11 cellular contexts compared by ENCODE assay signal in genomic region chrY:25630383-25631112, GRCh38. TPM values are rescaled to one million over a fixed set of nuclear protein-coding genes. Genes with fewer than 3 reads are reported as not detected.
DNase-seq lines count a peak whose midpoint lies in the region; ATAC-seq, FAIRE-seq and TF ChIP-seq lines count a peak whose summit lies in the region.
"Not testable (repeated sequence)": the region's sequence is repeated elsewhere in the genome, so short reads cannot be mapped to it uniquely, and the experiment has no call there.
"Had no signal": no experiment of that assay in that cellular context is flagged by ENCODE, and none has a peak within 500 bp of the region (broad histone marks: within the 10 kb centered on the region; RNA-seq: fewer than 3 reads in every experiment).

No MANE protein-coding gene starts in this region.

- H3K36me3 ChIP-seq in body of pancreas (replicated peaks in 1 of 2; ENCODE audit: insufficient read depth in 1 of 2, low read depth in 2 of 2); gastrocnemius medialis; upper lobe of right lung: not testable (repeated sequence)

- TF ChIP-seq POLR2A in body of pancreas (IDR thresholded peaks at IDR 0.05); gastrocnemius medialis (IDR thresholded peaks at IDR 0.05): not testable (repeated sequence)

- not testable (repeated sequence) for H3K4me1 ChIP-seq in body of pancreas, gastrocnemius medialis, upper lobe of right lung

- not testable (repeated sequence) for H3K27me3 ChIP-seq in body of pancreas, gastrocnemius medialis, upper lobe of right lung

- not testable (repeated sequence) for H3K4me3 ChIP-seq in body of pancreas, gastrocnemius medialis, upper lobe of right lung

- in situ Hi-C loops in gastrocnemius medialis (cut with MboI; ENCODE audit: low sequenced_read_pairs in 4 of 4), result not testable (repeated sequence)

- not testable (repeated sequence) for H3K27ac ChIP-seq in body of pancreas, gastrocnemius medialis, upper lobe of right lung

- not testable (repeated sequence) for DNase-seq in RCC 7860 (ENCODE audit: low spot score); body of pancreas; Right ventricle myocardium superior; gastrocnemius medialis; upper lobe of right lung

- ATAC-seq in body of pancreas (peak; percentile 27), Right ventricle myocardium superior (ENCODE audit: poor library complexity) (peak; percentile 73), gastrocnemius medialis (peak; percentile 81 to 87), upper lobe of right lung (peak; percentile 41)

- TF ChIP-seq CTCF in body of pancreas (IDR thresholded peaks at IDR 0.05); gastrocnemius medialis (IDR thresholded peaks at IDR 0.05 in 4 of 5, conservative IDR thresholded peaks at IDR 0.05 in 1 of 5); upper lobe of right lung (IDR thresholded peaks at IDR 0.05): not testable (repeated sequence)

- intact Hi-C loops in body of pancreas (cut with DNase I); Right ventricle myocardium superior (cut with DNase I); gastrocnemius medialis (cut with DNase I; ENCODE audit: low total_unique reads); upper lobe of right lung (cut with DNase I): not testable (repeated sequence)

- H3K9me3 ChIP-seq in body of pancreas, gastrocnemius medialis, upper lobe of right lung: not testable (repeated sequence)

- no CpG with 5 or more reads among the region's 4 CpGs for WGBS in body of pancreas, 2 donors

- peak; percentile 4 for FAIRE-seq in RCC 7860 (lab: Jason Lieb, UNC)

RNA-seq across cellular contexts. Expression of gene CDY1, which starts 8.6 kb away (rescaled TPM):
- total RNA-seq in body of pancreas, result not detected
- total RNA-seq in Right ventricle myocardium superior, result not detected
- total RNA-seq in gastrocnemius medialis, result not detected
- total RNA-seq in upper lobe of right lung, result not detected
- total RNA-seq: A172; B cell; Caco-2; Calu3; CD4-positive, alpha-beta T cell; CD8-positive, alpha-beta T cell had no signal

Comparison
In these comparisons a context has a peak if more than half of its experiments do, and no peak if none do; other contexts are left out.
1. ATAC-seq: peak in every context shown above with its lines; median percentile 84 in gastrocnemius medialis; 73 in Right ventricle myocardium superior; 41 in upper lobe of right lung; 27 in body of pancreas.